ENCODE assay signal across 11 cellular contexts in genomic region chr6:85451586-85452306, GRCh38. TPM values are rescaled to one million over a fixed set of nuclear protein-coding genes. Genes with fewer than 3 reads are reported as not detected.
DNase-seq lines count a peak whose midpoint lies in the region; ATAC-seq and TF ChIP-seq lines count a peak whose summit lies in the region.
"Had no signal": no experiment of that assay in that cellular context is flagged by ENCODE, and none has a peak within 500 bp of the region (broad histone marks: within the 10 kb centered on the region; RNA-seq: fewer than 3 reads in every experiment).

No MANE protein-coding gene starts in this region.

- H3K4me1 Mint-ChIP-seq in Caco-2 (ENCODE audit: low read depth, unreplicated experiment), result peaks cover 17% of the 10 kb centered on the region

- DNase-seq in Caco-2 (no peak), RPMI7951 (ENCODE audit: low read depth) (peak; percentile 29), epithelial cell of esophagus (ENCODE audit: low read depth) (no peak), retinal pigment epithelial cell (ENCODE audit: low read depth) (no peak), NCI-H2107 (lab: John Stamatoyannopoulos, UW) (no peak), mucosa of descending colon (no peak), NCI-H2081 treated with DMSO at 0.1 percent for 48 hours (lab: John Stamatoyannopoulos, UW) (no peak)
- DNase-seq: islet precursor cell had no signal

- H3K9me3 ChIP-seq in Caco-2 (no peaks in the 10 kb centered on the region), mucosa of descending colon (no peaks in the 10 kb centered on the region)
- H3K9me3 ChIP-seq: HAP-1 had no signal

- no peaks in the 10 kb centered on the region for H3K4me1 ChIP-seq in Caco-2
- peaks cover 27% of the 10 kb centered on the region for H3K4me1 ChIP-seq in mucosa of descending colon (ENCODE audit: low read depth)
- H3K4me1 ChIP-seq: HAP-1 had no signal

- no peaks in the 10 kb centered on the region for H3K9me3 Mint-ChIP-seq in Caco-2 (ENCODE audit: unreplicated experiment)

- TF ChIP-seq CTCF in Caco-2 (IDR thresholded peaks at IDR 0.05; ENCODE audit: insufficient read depth in 1 of 2, low read depth in 1 of 2, low read length in 1 of 2, severe bottlenecking in 1 of 2, unreplicated experiment in 1 of 2) (no peak), epithelial cell of esophagus (IDR thresholded peaks at IDR 0.05; ENCODE audit: insufficient read depth, low read depth, low read length, missing control alignments) (no peak), retinal pigment epithelial cell (conservative IDR thresholded peaks at IDR 0.05; ENCODE audit: low read depth, low read length) (no peak), mucosa of descending colon (IDR thresholded peaks at IDR 0.05) (no peak)

- H3K4me3 ChIP-seq in Caco-2 (ENCODE audit: low read depth, low read length) (no peak overlapping the region), epithelial cell of esophagus (ENCODE audit: low read length) (peak overlapping the region; percentile 13), retinal pigment epithelial cell (ENCODE audit: low read length) (peak overlapping the region; percentile 87), mucosa of descending colon (no peak overlapping the region)
- H3K4me3 ChIP-seq: HAP-1, K562 had no signal

- CTCF ChIA-PET in Caco-2 (lab: Charles Lee), result interaction anchor here (2.7 kb wide), 1 partner anchor 31 kb away, joined by 12 read pairs; no protein-coding TSS in a partner anchor

- peaks cover 7% of the 10 kb centered on the region for H3K27me3 Mint-ChIP-seq in Caco-2 (ENCODE audit: insufficient read depth, unreplicated experiment)

- ATAC-seq in mucosa of descending colon (no peak), GM18498 (IDR thresholded peaks at IDR 0.05; ENCODE audit: unreplicated experiment) (no peak)
- ATAC-seq: K562 had no signal

- peak overlapping the region; percentile 85 for H3K4me3 Mint-ChIP-seq in Caco-2 (ENCODE audit: unreplicated experiment)

- no peaks in the 10 kb centered on the region for H3K36me3 Mint-ChIP-seq in Caco-2 (ENCODE audit: insufficient read depth, unreplicated experiment)

- H3K27me3 ChIP-seq in Caco-2 (replicated peaks; ENCODE audit: control insufficient read depth, insufficient read depth, low read length), result no peaks in the 10 kb centered on the region

- no TSS peak for BruUV-seq in Caco-2 (replicated peaks; lab: Mats Ljungman, UMichigan)

- intact Hi-C loops in Caco-2 (cut with micrococcal nuclease; ENCODE audit: unreplicated experiment), result loop anchor here (2.0 kb wide), 1 partner anchor 47 kb away; no protein-coding TSS in a partner anchor
- intact Hi-C loops in mucosa of descending colon (cut with DNase I, micrococcal nuclease), result no loop called here

- H3K27ac Mint-ChIP-seq in Caco-2 (ENCODE audit: unreplicated experiment), result no peak overlapping the region

- POLR2A ChIA-PET in Caco-2 (lab: Charles Lee), result interaction anchor here (0.6 kb wide), 1 partner anchor 47 kb away, joined by 4 read pairs; no protein-coding TSS in a partner anchor

- H3K36me3 ChIP-seq in Caco-2 (ENCODE audit: control insufficient read depth, insufficient read depth, low read length) (no peaks in the 10 kb centered on the region), mucosa of descending colon (ENCODE audit: low read depth) (no peaks in the 10 kb centered on the region)
- H3K36me3 ChIP-seq: HAP-1 had no signal

RNA-seq across cellular contexts. Expression of gene NT5E, which starts 1.9 kb away (rescaled TPM):
- 1.0 and 1.5 TPM in 2 replicates for total RNA-seq in Caco-2 (2022)
- total RNA-seq in RPMI7951 (2014; rRNA removed; shearing (Covaris generic)), result 395 and 427 TPM in 2 replicates
- total RNA-seq in mucosa of descending colon, result 10 to 100 TPM; 29.0 to 75.8 (median 29.7) TPM

Comparison
In these comparisons a context has a peak if more than half of its experiments do, and no peak if none do; other contexts are left out.
1. H3K4me3 ChIP-seq: peak in epithelial cell of esophagus (single experiment) and retinal pigment epithelial cell (single experiment); none in Caco-2 (single experiment) and mucosa of descending colon (single experiment).
2. RNA of gene NT5E, which starts 1.9 kb away (total RNA-seq): 395 to 427 TPM in RPMI7951 and 29.0 to 75.8 TPM in mucosa of descending colon; 1.0 to 1.5 TPM in Caco-2; every median in the first group is over 10 times any median in the second.